ENCODE assay signal across 1 cellular context in genomic region chr6:25296217-25296905, GRCh38.
TF ChIP-seq lines count a peak whose summit lies in the region.

No MANE protein-coding gene starts in this region.

TF ChIP-seq in SK-N-SH, 30 proteins besides CTCF, POLR2A, EP300 and RAD21 (continued from another document):
- TF ChIP-seq REST (IDR thresholded peaks at IDR 0.05; ENCODE audit: low read depth, low read length): no peak
- no peak for TF ChIP-seq ELF1 (IDR thresholded peaks at IDR 0.05)
- no peak for TF ChIP-seq USF1 (IDR thresholded peaks at IDR 0.05; ENCODE audit: borderline replicate concordance, low read depth)
- TF ChIP-seq SIN3A (IDR thresholded peaks at IDR 0.05; ENCODE audit: borderline replicate concordance, low read depth, low read length): no peak
- TF ChIP-seq TCF12 (IDR thresholded peaks at IDR 0.05): peak; percentile 89
- TF ChIP-seq POLR2AphosphoS5 (IDR thresholded peaks at IDR 0.05; ENCODE audit: low read depth, low read length): peak; percentile 35; the same call in 1 of the 2 replicates
- no peak for TF ChIP-seq CHD2 (IDR thresholded peaks at IDR 0.05; ENCODE audit: low read length, partially characterized antibody)
- TF ChIP-seq TEAD4 (IDR thresholded peaks at IDR 0.05; ENCODE audit: borderline replicate concordance, insufficient read depth): no peak
- no peak for TF ChIP-seq YY1 (IDR thresholded peaks at IDR 0.05; ENCODE audit: low read depth)
- TF ChIP-seq RFX5 (IDR thresholded peaks at IDR 0.05; ENCODE audit: low read length): no peak
- TF ChIP-seq JUND (IDR thresholded peaks at IDR 0.05): peak; percentile 39
- no peak for TF ChIP-seq NFIC (IDR thresholded peaks at IDR 0.05; ENCODE audit: borderline replicate concordance)
- no peak for TF ChIP-seq NRF1 (IDR thresholded peaks at IDR 0.05; ENCODE audit: low read depth, low read length)
- TF ChIP-seq FOSL2 (IDR thresholded peaks at IDR 0.05; ENCODE audit: borderline replicate concordance, low read depth): no peak
- no peak for TF ChIP-seq IRF3 (IDR thresholded peaks at IDR 0.05; ENCODE audit: low read depth, low read length)
- TF ChIP-seq TAF1 (IDR thresholded peaks at IDR 0.05; ENCODE audit: borderline replicate concordance, low read depth, low read length): no peak
- TF ChIP-seq MXI1 (IDR thresholded peaks at IDR 0.05; ENCODE audit: low read depth, low read length): no peak
- TF ChIP-seq FOXM1 (IDR thresholded peaks at IDR 0.05; ENCODE audit: low read depth): no peak
- TF ChIP-seq MAX (IDR thresholded peaks at IDR 0.05; ENCODE audit: low read depth): no peak
- no peak for TF ChIP-seq ZBTB33 (IDR thresholded peaks at IDR 0.05; ENCODE audit: borderline replicate concordance, low read depth)
TF ChIP-seq in SK-N-SH: peak in this region for 5.
